Comparison of ENCODE assay signal across 18 cellular contexts in genomic region chr1:228075801-228076271, GRCh38. TPM values are rescaled to one million over a fixed set of nuclear protein-coding genes. Genes with fewer than 3 reads are reported as not detected.
A peak's percentile ranks its signal among the peaks of the same experiment; 100 is the strongest.
DNase-seq lines count a peak whose midpoint lies in the region; ATAC-seq and TF ChIP-seq lines count a peak whose summit lies in the region.
"Had no signal": no experiment of that assay in that cellular context is flagged by ENCODE, and none has a peak within 500 bp of the region (broad histone marks: within the 10 kb centered on the region; RNA-seq: fewer than 3 reads in every experiment).

No MANE protein-coding gene starts in this region.

- no peak overlapping the region for H3K4me3 Mint-ChIP-seq in activated T-cell treated with anti-CD3 and anti-CD28 coated beads, Interleukin-2, amount 50 U/mL, for 24 hours
- H3K4me3 Mint-ChIP-seq: CD4-positive, alpha-beta T cell; IgD-negative memory B cell had no signal

- no peak overlapping the region for H3K27ac ChIP-seq in left ventricle myocardium inferior (replicated peaks)
- no peak overlapping the region for H3K27ac ChIP-seq in sigmoid colon

- peak; percentile 12 for DNase-seq in activated T-cell treated with anti-CD3 and anti-CD28 coated beads, Interleukin-2, amount 50 U/mL, for 1 hour
- no peak for DNase-seq in activated T-cell treated with anti-CD3 and anti-CD28 coated beads, Interleukin-2, amount 50 U/mL, for 24 hours
- peak; percentile 5 for DNase-seq in left ventricle myocardium inferior
- DNase-seq in sigmoid colon: peak; percentile 48
- DNase-seq in stimulated activated CD8-positive, alpha-beta memory T cell treated with anti-CD3 and anti-CD28 coated beads, Interleukin-4, amount 100 ng/mL, for 48 hours: no peak
- no peak for DNase-seq in DMS79 treated with DMSO at 0.1 percent for 48 hours (lab: John Stamatoyannopoulos, UW)
- DNase-seq: BE2C; CD4-positive, alpha-beta T cell; H7; MM.1S; NCI-H1092; NCI-H1436 treated with DMSO at 0.1 percent for 48 hours; NCI-H2029; NCI-H2171 treated with DMSO at 0.1 percent for 48 hours; NCI-H446 treated with DMSO at 0.1 percent for 48 hours had no signal

- no peak for ATAC-seq in HG02610 (IDR thresholded peaks at IDR 0.05; ENCODE audit: unreplicated experiment)

- TF ChIP-seq EP300 in sigmoid colon (IDR thresholded peaks at IDR 0.05): no peak

- no peak overlapping the region for H3K27ac Mint-ChIP-seq in activated T-cell treated with anti-CD3 and anti-CD28 coated beads, Interleukin-2, amount 50 U/mL, for 24 hours
- H3K27ac Mint-ChIP-seq: CD4-positive, alpha-beta T cell had no signal

- no peaks in the 10 kb centered on the region for H3K9me3 ChIP-seq in left ventricle myocardium inferior (replicated peaks)
- no peaks in the 10 kb centered on the region for H3K9me3 ChIP-seq in sigmoid colon
- H3K9me3 ChIP-seq: BE2C had no signal

- peak; percentile 8 for TF ChIP-seq POLR2A in GM15510 (IDR thresholded peaks at IDR 0.05; ENCODE audit: borderline replicate concordance, extremely low read depth, insufficient read length)
- TF ChIP-seq POLR2A in sigmoid colon (IDR thresholded peaks at IDR 0.05): no peak

- intact Hi-C loops in left ventricle myocardium inferior (cut with micrococcal nuclease): no loop called here
- intact Hi-C loops in sigmoid colon (cut with DNase I): no loop called here

- no peaks in the 10 kb centered on the region for H3K27me3 Mint-ChIP-seq in activated T-cell treated with anti-CD3 and anti-CD28 coated beads, Interleukin-2, amount 50 U/mL, for 24 hours
- H3K27me3 Mint-ChIP-seq: CD4-positive, alpha-beta T cell; IgD-negative memory B cell had no signal

- peaks cover 15% of the 10 kb centered on the region for H3K4me1 Mint-ChIP-seq in activated T-cell treated with anti-CD3 and anti-CD28 coated beads, Interleukin-2, amount 50 U/mL, for 24 hours (ENCODE audit: low read depth)

- TF ChIP-seq CTCF in left ventricle myocardium inferior (IDR thresholded peaks at IDR 0.05; ENCODE audit: borderline replicate concordance) (no peak), sigmoid colon (IDR thresholded peaks at IDR 0.05) (no peak)

- H3K9me3 Mint-ChIP-seq in activated T-cell treated with anti-CD3 and anti-CD28 coated beads, Interleukin-2, amount 50 U/mL, for 24 hours: no peaks in the 10 kb centered on the region
- H3K9me3 Mint-ChIP-seq: CD4-positive, alpha-beta T cell; IgD-negative memory B cell had no signal

- peaks cover under 1% of the 10 kb centered on the region for H3K4me1 ChIP-seq in left ventricle myocardium inferior
- H3K4me1 ChIP-seq in sigmoid colon: peaks cover 0 to 19% (median 3%) of the 10 kb centered on the region in 4 donors

- no peaks in the 10 kb centered on the region for H3K36me3 ChIP-seq in left ventricle myocardium inferior
- no peaks in the 10 kb centered on the region for H3K36me3 ChIP-seq in sigmoid colon
- H3K36me3 ChIP-seq: BE2C had no signal

- 60 to 83% methylated on average over 9 of the region's 9 CpGs for WGBS in sigmoid colon, 2 donors

- no peak overlapping the region for H3K4me3 ChIP-seq in left ventricle myocardium inferior
- H3K4me3 ChIP-seq in sigmoid colon: no peak overlapping the region

- peaks cover 22% of the 10 kb centered on the region for H3K27me3 ChIP-seq in left ventricle myocardium inferior (ENCODE audit: low read depth)
- H3K27me3 ChIP-seq in sigmoid colon: peaks cover 2 to 21% (median 3%) of the 10 kb centered on the region in 3 donors
- H3K27me3 ChIP-seq: BE2C had no signal

- H3K36me3 Mint-ChIP-seq in activated T-cell treated with anti-CD3 and anti-CD28 coated beads, Interleukin-2, amount 50 U/mL, for 24 hours (ENCODE audit: low read depth): peaks cover 5% of the 10 kb centered on the region

RNA-seq across cellular contexts. Expression of gene ARF1, which starts 6.7 kb away (rescaled TPM):
- total RNA-seq in left ventricle myocardium inferior (294 TPM), sigmoid colon (100 to 1,000 TPM; 212 to 250 (median 225) TPM)
- 100 to 1,000 TPM; 345 to 482 (median 479) TPM for polyA plus RNA-seq in sigmoid colon

RNA-seq across cellular contexts. Expression of gene C1orf35, which starts 27.3 kb away (rescaled TPM):
- total RNA-seq in left ventricle myocardium inferior (7.1 TPM), sigmoid colon (10 to 100 TPM in 3 of 4 donors, 1 to 10 TPM in 1; 7.8 to 18.1 (median 13.0) TPM)
- 10 to 100 TPM in 1 of 3 donors, 1 to 10 TPM in 2; 8.8 to 17.9 (median 9.0) TPM for polyA plus RNA-seq in sigmoid colon

RNA-seq across cellular contexts. Expression of gene MRPL55, which starts 33.3 kb away (rescaled TPM):
- 51.0 TPM for total RNA-seq in left ventricle myocardium inferior
- total RNA-seq in sigmoid colon: 10 to 100 TPM; 62.0 to 90.6 (median 79.3) TPM
- 10 to 100 TPM; 53.5 to 77.4 (median 58.0) TPM for polyA plus RNA-seq in sigmoid colon

Comparison
In these comparisons a context has a peak if more than half of its experiments do, and no peak if none do; other contexts are left out.
1. DNase-seq: peak in activated T-cell treated with anti-CD3 and anti-CD28 coated beads, Interleukin-2, amount 50 U/mL, for 1 hour (single experiment), left ventricle myocardium inferior (single experiment) and sigmoid colon (single experiment); none in activated T-cell treated with anti-CD3 and anti-CD28 coated beads, Interleukin-2, amount 50 U/mL, for 24 hours (single experiment), stimulated activated CD8-positive, alpha-beta memory T cell treated with anti-CD3 and anti-CD28 coated beads, Interleukin-4, amount 100 ng/mL, for 48 hours (single experiment) and DMS79 treated with DMSO at 0.1 percent for 48 hours (single experiment).